Comparison of ENCODE assay signal across 19 cellular contexts in the genomic region with DNA sequence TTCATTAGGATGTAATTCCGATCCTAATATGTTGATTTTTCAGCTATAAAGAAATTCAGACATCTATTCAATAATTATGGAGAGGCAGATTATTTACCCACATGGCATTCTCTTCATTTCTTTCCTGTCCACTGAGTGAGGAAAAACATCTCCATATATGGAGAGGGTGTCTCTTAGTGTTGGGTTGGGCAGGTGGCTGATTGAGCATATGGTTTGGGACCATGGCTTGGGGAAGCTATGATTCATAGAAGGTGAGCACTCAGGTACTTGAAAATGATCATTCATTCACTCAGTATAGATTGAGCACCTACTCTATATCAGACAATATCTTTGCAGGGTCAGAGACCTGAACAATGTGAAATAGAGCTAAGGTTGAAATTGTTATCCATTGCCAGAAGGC. TPM values are rescaled to one million over a fixed set of nuclear protein-coding genes. Genes with fewer than 3 reads are reported as not detected.
DNase-seq lines count a peak whose midpoint lies in the region; FAIRE-seq and TF ChIP-seq lines count a peak whose summit lies in the region.
"Had no signal": no experiment of that assay in that cellular context is flagged by ENCODE, and none has a peak within 500 bp of the region (broad histone marks: within the 10 kb centered on the region; RNA-seq: fewer than 3 reads in every experiment).

No MANE protein-coding gene starts in this region.

- no peaks in the 10 kb centered on the region for H3K36me3 ChIP-seq in bronchial epithelial cell (ENCODE audit: control insufficient read depth, insufficient read depth, low read length)
- H3K36me3 ChIP-seq in uterus, result no peaks in the 10 kb centered on the region
- H3K36me3 ChIP-seq: SJSA1 had no signal

- no peak for TF ChIP-seq CTCF in bronchial epithelial cell (IDR thresholded peaks at IDR 0.05; ENCODE audit: insufficient read depth, low read length, severe bottlenecking)
- TF ChIP-seq CTCF in uterus (IDR thresholded peaks at IDR 0.05), result no peak

- intact Hi-C loops in uterus (cut with DNase I; ENCODE audit: low total_unique reads), result no loop called here

- no peaks in the 10 kb centered on the region for H3K9me3 Mint-ChIP-seq in immature natural killer cell
- H3K9me3 Mint-ChIP-seq: T-helper 1 cell treated with Interleukin-12 subunit alpha and Interleukin-12 subunit beta and Interleukin-4 antibody, amounts not matched to agents 30 μg/mL and 1 μg/mL, for 36 hours had no signal

- H3K4me3 Mint-ChIP-seq in immature natural killer cell, result no peak overlapping the region
- H3K4me3 Mint-ChIP-seq: T-helper 1 cell treated with Interleukin-12 subunit alpha and Interleukin-12 subunit beta and Interleukin-4 antibody, amounts not matched to agents 30 μg/mL and 1 μg/mL, for 36 hours had no signal

- FAIRE-seq in bronchial epithelial cell (lab: Jason Lieb, UNC), result no peak
- FAIRE-seq: A204.1 had no signal

- H3K4me1 Mint-ChIP-seq in immature natural killer cell, result no peaks in the 10 kb centered on the region

- H3K27ac ChIP-seq in uterus, result no peak overlapping the region
- H3K27ac ChIP-seq: C4-2B, KMS-11, SJSA1 had no signal

- peaks cover 8% of the 10 kb centered on the region for H3K27me3 ChIP-seq in bronchial epithelial cell (ENCODE audit: control insufficient read depth, insufficient read depth, low read length)
- no peaks in the 10 kb centered on the region for H3K27me3 ChIP-seq in uterus

- no peaks in the 10 kb centered on the region for H3K9me3 ChIP-seq in uterus
- H3K9me3 ChIP-seq: SJSA1 had no signal

- H3K4me1 ChIP-seq in uterus, result no peaks in the 10 kb centered on the region
- H3K4me1 ChIP-seq: SJSA1 had no signal

- no peaks in the 10 kb centered on the region for H3K36me3 Mint-ChIP-seq in immature natural killer cell

- H3K27me3 Mint-ChIP-seq in immature natural killer cell (ENCODE audit: low read depth in 3 of 3), result no peaks in the 10 kb centered on the region

- H3K4me3 ChIP-seq in bronchial epithelial cell (ENCODE audit: low read depth, low read length) (no peak overlapping the region), uterus (no peak overlapping the region)
- H3K4me3 ChIP-seq: SJSA1 had no signal

- TF ChIP-seq POLR2A in uterus (IDR thresholded peaks at IDR 0.05), result no peak

- no peak overlapping the region for H3K27ac Mint-ChIP-seq in immature natural killer cell
- H3K27ac Mint-ChIP-seq: T-helper 1 cell treated with Interleukin-12 subunit alpha and Interleukin-12 subunit beta and Interleukin-4 antibody, amounts not matched to agents 30 μg/mL and 1 μg/mL, for 36 hours had no signal

- DNase-seq in NCI-H2171 treated with DMSO at 0.1 percent for 48 hours (lab: John Stamatoyannopoulos, UW) (peak; percentile 35), NCI-H2171 (lab: John Stamatoyannopoulos, UW) (no peak), NCI-H2029 (lab: John Stamatoyannopoulos, UW) (peak; percentile 52), bronchial epithelial cell (ENCODE audit: low read depth) (peak; percentile 10), iPS-NIHi11 (ENCODE audit: low spot score) (no peak), immature natural killer cell (no peak), uterus (no peak)
- DNase-seq: GOT3, IMR-90, NCI-H1105, NCI-H146, NCI-H2107, NCI-H345 had no signal

RNA-seq across cellular contexts. Expression of gene IL20RA, which starts 41.3 kb away (rescaled TPM):
- 4.5 and 10.5 TPM in 2 replicates for total RNA-seq in bronchial epithelial cell
- not detected for polyA plus RNA-seq in immature natural killer cell
- total RNA-seq in uterus, result 1 to 10 TPM in 3 of 4 donors, under 1 TPM in 1; 0.88 to 6.4 (median 4.3) TPM
- total RNA-seq: G401, IMR-90, SJSA1 had no signal

Comparison
In these comparisons a context has a peak if more than half of its experiments do, and no peak if none do; other contexts are left out.
1. DNase-seq: peak in NCI-H2171 treated with DMSO at 0.1 percent for 48 hours (single experiment), NCI-H2029 (single experiment) and bronchial epithelial cell (single experiment); none in NCI-H2171 (single experiment), iPS-NIHi11 (single experiment), immature natural killer cell (0 of 3) and uterus (0 of 2).